In genomic region chr1:12507631-12508030, GRCh38 we compare ENCODE assay signal across 24 cellular contexts.
DNase-seq lines count a peak whose midpoint lies in the region; ATAC-seq and TF ChIP-seq lines count a peak whose summit lies in the region.
"Had no signal": no experiment of that assay in that cellular context is flagged by ENCODE, and none has a peak within 500 bp of the region (broad histone marks: within the 10 kb centered on the region; RNA-seq: fewer than 3 reads in every experiment).

No MANE protein-coding gene starts in this region.

- no peak for DNase-seq in activated T-cell treated with anti-CD3 and anti-CD28 coated beads, Interleukin-2, amount 50 U/mL, for 24 hours
- DNase-seq in activated T-cell treated with anti-CD3 and anti-CD28 coated beads for 4 hours: no peak
- DNase-seq in T-helper 17 cell: no peak
- DNase-seq in esophagus muscularis mucosa (ENCODE audit: extremely low spot score): no peak
- DNase-seq in NAMALWA (ENCODE audit: low spot score): no peak
- DNase-seq in NCI-H2081 treated with DMSO at 0.1 percent for 48 hours (lab: John Stamatoyannopoulos, UW): no peak
- DNase-seq: CD4-positive, CD25-positive, alpha-beta regulatory T cell; DMS153; DND-41; MM.1S; NCI-H1048; NCI-H1417; NCI-H1694; NCI-H2029 treated with DMSO at 0.1 percent for 48 hours; NCI-H2227 treated with DMSO at 0.1 percent for 48 hours; NCI-H510A; NCI-H69; SHP77 treated with DMSO at 0.1 percent for 48 hours had no signal

- H3K27me3 ChIP-seq in esophagus muscularis mucosa (no peaks in the 10 kb centered on the region), stomach smooth muscle (ENCODE audit: control insufficient read depth in 1 of 2, insufficient read depth in 2 of 2, low read length in 2 of 2) (no peaks in the 10 kb centered on the region)

- peaks cover 4% of the 10 kb centered on the region for H3K9me3 Mint-ChIP-seq in activated T-cell treated with anti-CD3 and anti-CD28 coated beads, Interleukin-2, amount 50 U/mL, for 24 hours
- H3K9me3 Mint-ChIP-seq: IgD-negative memory B cell had no signal

- WGBS in esophagus muscularis mucosa: 55% methylated on average over 8 of the region's 11 CpGs

- H3K9me3 ChIP-seq in T-helper 17 cell (ENCODE audit: control insufficient read depth, low read length, poor library complexity, severe bottlenecking): no peaks in the 10 kb centered on the region
- H3K9me3 ChIP-seq in esophagus muscularis mucosa: no peaks in the 10 kb centered on the region
- no peaks in the 10 kb centered on the region for H3K9me3 ChIP-seq in stomach smooth muscle (ENCODE audit: control insufficient read depth in 2 of 2, low read length in 2 of 2)

- no peak for TF ChIP-seq CTCF in esophagus muscularis mucosa (IDR thresholded peaks at IDR 0.05)

- H3K9ac ChIP-seq in stomach smooth muscle (ENCODE audit: low read length in 2 of 2): no peak overlapping the region
- H3K9ac ChIP-seq: KMS-11 had no signal

- H3K27ac ChIP-seq in esophagus muscularis mucosa (replicated peaks in 1 of 4) (peak overlapping the region; percentile 8 to 55 (median 32)), stomach smooth muscle (ENCODE audit: low read length) (peak overlapping the region; percentile 31)
- H3K27ac ChIP-seq: HL-60, KMS-11, RWPE1 had no signal

- H3K36me3 ChIP-seq in esophagus muscularis mucosa: peaks cover 0 to 43% (median 19%) of the 10 kb centered on the region in 4 donors
- H3K36me3 ChIP-seq in stomach smooth muscle (ENCODE audit: control insufficient read depth in 2 of 2, insufficient read depth in 2 of 2, low read length in 2 of 2): peaks cover 11 to 13% of the 10 kb centered on the region in 2 donors

- peaks cover 65% of the 10 kb centered on the region for H3K4me1 Mint-ChIP-seq in activated T-cell treated with anti-CD3 and anti-CD28 coated beads, Interleukin-2, amount 50 U/mL, for 24 hours (ENCODE audit: low read depth)
- peaks cover 20% of the 10 kb centered on the region for H3K4me1 Mint-ChIP-seq in T-helper 17 cell

- no peak for ATAC-seq in T-helper 17 cell
- ATAC-seq: HCT116 had no signal

- H3K27ac Mint-ChIP-seq in activated T-cell treated with anti-CD3 and anti-CD28 coated beads, Interleukin-2, amount 50 U/mL, for 24 hours: peak overlapping the region; percentile 40
- peak overlapping the region; percentile 97 for H3K27ac Mint-ChIP-seq in T-helper 17 cell
- H3K27ac Mint-ChIP-seq: CD4-positive, CD25-positive, alpha-beta regulatory T cell; IgD-negative memory B cell had no signal

- TF ChIP-seq EP300 in esophagus muscularis mucosa (IDR thresholded peaks at IDR 0.05): no peak

- H3K4me3 Mint-ChIP-seq in activated T-cell treated with anti-CD3 and anti-CD28 coated beads, Interleukin-2, amount 50 U/mL, for 24 hours: no peak overlapping the region
- no peak overlapping the region for H3K4me3 Mint-ChIP-seq in T-helper 17 cell
- H3K4me3 Mint-ChIP-seq: IgD-negative memory B cell had no signal

- intact Hi-C loops in esophagus muscularis mucosa (cut with DNase I): no loop called here

- H3K4me1 ChIP-seq in esophagus muscularis mucosa: peaks cover 23 to 41% (median 37%) of the 10 kb centered on the region in 4 donors
- H3K4me1 ChIP-seq in stomach smooth muscle (ENCODE audit: control insufficient read depth, insufficient read depth, low read length): peaks cover 30% of the 10 kb centered on the region

- no peak overlapping the region for H3K4me3 ChIP-seq in esophagus muscularis mucosa
- H3K4me3 ChIP-seq in stomach smooth muscle (ENCODE audit: low read length in 2 of 2): no peak overlapping the region

- no peaks in the 10 kb centered on the region for H3K27me3 Mint-ChIP-seq in activated T-cell treated with anti-CD3 and anti-CD28 coated beads, Interleukin-2, amount 50 U/mL, for 24 hours
- no peaks in the 10 kb centered on the region for H3K27me3 Mint-ChIP-seq in T-helper 17 cell
- H3K27me3 Mint-ChIP-seq: CD4-positive, CD25-positive, alpha-beta regulatory T cell; IgD-negative memory B cell had no signal

- peaks cover 80% of the 10 kb centered on the region for H3K36me3 Mint-ChIP-seq in activated T-cell treated with anti-CD3 and anti-CD28 coated beads, Interleukin-2, amount 50 U/mL, for 24 hours (ENCODE audit: low read depth)
- peaks cover 5% of the 10 kb centered on the region for H3K36me3 Mint-ChIP-seq in T-helper 17 cell (ENCODE audit: low read depth)

- TF ChIP-seq POLR2A in esophagus muscularis mucosa (IDR thresholded peaks at IDR 0.05; ENCODE audit: low read depth): no peak
